ENCODE assay signal across 23 cellular contexts in genomic region chr4:28792917-28793597, GRCh38.
A peak's percentile ranks its signal among the peaks of the same experiment; 100 is the strongest.
DNase-seq lines count a peak whose midpoint lies in the region; ATAC-seq, FAIRE-seq and TF ChIP-seq lines count a peak whose summit lies in the region.
"Had no signal": no experiment of that assay in that cellular context is flagged by ENCODE, and none has a peak within 500 bp of the region (broad histone marks: within the 10 kb centered on the region; RNA-seq: fewer than 3 reads in every experiment).

No MANE protein-coding gene starts in this region.

- H3K27me3 ChIP-seq in heart right ventricle = no peaks in the 10 kb centered on the region
- H3K27me3 ChIP-seq: BLaER1 had no signal

- H3K27ac ChIP-seq in heart right ventricle (peak overlapping the region in 7 of 10 donors; percentile 47 to 88 (median 80)), kidney (ENCODE audit: low read depth in 2 of 2, low read length in 2 of 2) (no peak overlapping the region)
- H3K27ac ChIP-seq: 22Rv1, BLaER1, C4-2B, GM23248 had no signal

- H3K36me3 ChIP-seq in heart right ventricle (no peaks in the 10 kb centered on the region), kidney (ENCODE audit: control insufficient read depth in 1 of 2, insufficient read depth in 2 of 2, low read length in 2 of 2) (no peaks in the 10 kb centered on the region)
- H3K36me3 ChIP-seq: BLaER1 had no signal

- H3K9me3 ChIP-seq in heart right ventricle (peaks cover 0 to 13% (median 0%) of the 10 kb centered on the region in 11 donors), kidney (ENCODE audit: control insufficient read depth in 1 of 2, low read length in 2 of 2) (no peaks in the 10 kb centered on the region)

- H3K4me1 ChIP-seq in heart right ventricle = peaks cover 0 to 10% (median 0%) of the 10 kb centered on the region in 9 donors
- no peaks in the 10 kb centered on the region for H3K4me1 ChIP-seq in kidney (ENCODE audit: control insufficient read depth in 1 of 2, insufficient read depth in 1 of 2, low read depth in 1 of 2, low read length in 2 of 2)
- H3K4me1 ChIP-seq: BLaER1 had no signal

- no peak for TF ChIP-seq CTCF in heart right ventricle (IDR thresholded peaks at IDR 0.05)
- TF ChIP-seq CTCF in kidney (IDR thresholded peaks at IDR 0.05; ENCODE audit: borderline replicate concordance, extremely low read depth, insufficient read depth) = no peak

- no peak for FAIRE-seq in kidney (lab: Jason Lieb, UNC)
- FAIRE-seq: A204.1, G401.6, GM12892, GM19239, H1 had no signal

- intact Hi-C loops in Right ventricle myocardium superior (cut with DNase I) = no loop called here
- intact Hi-C loops in heart right ventricle (cut with DNase I) = no loop called here
- intact Hi-C loops in left ventricle myocardium superior (cut with micrococcal nuclease) = no loop called here
- intact Hi-C loops in kidney (cut with DNase I) = no loop called here

- no peak overlapping the region for H3K4me3 ChIP-seq in heart right ventricle
- no peak overlapping the region for H3K4me3 ChIP-seq in kidney (ENCODE audit: low read length in 2 of 2)
- H3K4me3 ChIP-seq: BLaER1, GM23248 had no signal

- ATAC-seq in Right ventricle myocardium superior (ENCODE audit: poor library complexity) = peak; percentile 98
- peak; percentile 89 to 100 (median 96) for ATAC-seq in heart right ventricle
- peak; percentile 100 for ATAC-seq in left ventricle myocardium superior
- ATAC-seq: HCT116 had no signal

- 40 to 47% methylated on average over 4 of the region's 4 CpGs for WGBS in heart right ventricle, 2 donors

- DNase-seq in NCI-H82 (lab: John Stamatoyannopoulos, UW) (peak; percentile 20), NCI-H82 treated with DMSO at 0.1 percent for 48 hours (lab: John Stamatoyannopoulos, UW; ENCODE audit: unreplicated experiment) (no peak), Right ventricle myocardium superior (peak; percentile 57), heart right ventricle (peak; percentile 15 to 71), left ventricle myocardium superior (peak; percentile 65), kidney (no peak), SHP77 treated with DMSO at 0.1 percent for 48 hours (lab: John Stamatoyannopoulos, UW) (no peak)
- DNase-seq in activated CD8-positive, alpha-beta memory T cell treated with anti-CD3 and anti-CD28 coated beads, Interleukin-2, amount 50 U/mL, for 48 hours = no peak
- DNase-seq: CD4-positive, CD25-positive, alpha-beta regulatory T cell; CD8-positive, alpha-beta memory T cell; DMS153; DND-41; GM23248; H7 had no signal

- H3K9ac ChIP-seq in kidney (ENCODE audit: low read length in 2 of 2) = no peak overlapping the region
- H3K9ac ChIP-seq: BLaER1, GM23248 had no signal

Comparison
In these comparisons a context has a peak if more than half of its experiments do, and no peak if none do; other contexts are left out.
1. DNase-seq: peak in NCI-H82 (single experiment), Right ventricle myocardium superior (single experiment), heart right ventricle (2 of 2) and left ventricle myocardium superior (single experiment); none in NCI-H82 treated with DMSO at 0.1 percent for 48 hours (single experiment), activated CD8-positive, alpha-beta memory T cell treated with anti-CD3 and anti-CD28 coated beads, Interleukin-2, amount 50 U/mL, for 48 hours (single experiment), kidney (single experiment) and SHP77 treated with DMSO at 0.1 percent for 48 hours (single experiment).
2. H3K27ac ChIP-seq: peak in heart right ventricle (7 of 10); none in kidney (0 of 2).
3. Peak in every context shown above with its lines, with median percentiles within 50 percentile points of each other: ATAC-seq.